In genomic region chr6:127737009-127737486, GRCh38 we compare ENCODE assay signal across 1 cellular context.
TF ChIP-seq lines count a peak whose summit lies in the region.

No MANE protein-coding gene starts in this region.

TF ChIP-seq in HCT116, 20 proteins besides CTCF, POLR2A, EP300 and RAD21 (continued from another document):
- TF ChIP-seq, protein P1, sequence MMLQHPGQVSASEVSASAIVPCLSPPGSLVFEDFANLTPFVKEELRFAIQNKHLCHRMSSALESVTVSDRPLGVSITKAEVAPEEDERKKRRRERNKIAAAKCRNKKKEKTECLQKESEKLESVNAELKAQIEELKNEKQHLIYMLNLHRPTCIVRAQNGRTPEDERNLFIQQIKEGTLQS (IDR thresholded peaks at IDR 0.05) = no peak
